1 cellular context compared by ENCODE assay signal in genomic region chr9:98086461-98086860, GRCh38.
TF ChIP-seq lines count a peak whose summit lies in the region.

No MANE protein-coding gene starts in this region.

TF ChIP-seq in HCT116, 20 proteins besides CTCF, POLR2A, EP300 and RAD21:
- TF ChIP-seq POLR2AphosphoS5 (IDR thresholded peaks at IDR 0.05; ENCODE audit: low read depth, low read length): no peak
- no peak for TF ChIP-seq EZH2 (IDR thresholded peaks at IDR 0.05)
- no peak for TF ChIP-seq EZH2phosphoT487 (IDR thresholded peaks at IDR 0.05; ENCODE audit: borderline replicate concordance)
- no peak for TF ChIP-seq ATF3 (IDR thresholded peaks at IDR 0.05)
- no peak for TF ChIP-seq ELF1 (IDR thresholded peaks at IDR 0.05; ENCODE audit: borderline replicate concordance, low read depth)
- no peak for TF ChIP-seq MAX (IDR thresholded peaks at IDR 0.05)
- TF ChIP-seq ZNF274 (IDR thresholded peaks at IDR 0.05; ENCODE audit: low read depth, low read length): no peak
- no peak for TF ChIP-seq JUND (IDR thresholded peaks at IDR 0.05)
- no peak for TF ChIP-seq FOSL1 (IDR thresholded peaks at IDR 0.05; ENCODE audit: low read depth)
- TF ChIP-seq SRF (IDR thresholded peaks at IDR 0.05; ENCODE audit: low read depth): no peak
- no peak for TF ChIP-seq YY1 (IDR thresholded peaks at IDR 0.05; ENCODE audit: extremely low read depth, insufficient replicate concordance, low read depth, low read length)
